ENCODE assay signal across 34 cellular contexts in genomic region chr12:24125280-24125679, GRCh38.
"Had no signal": no experiment of that assay in that cellular context is flagged by ENCODE, and none has a peak within 500 bp of the region (broad histone marks: within the 10 kb centered on the region; RNA-seq: fewer than 3 reads in every experiment).

No MANE protein-coding gene starts in this region.

- H3K4me1 ChIP-seq: ascending aorta, body of pancreas, breast epithelium had no signal

- H3K4me3 ChIP-seq: adrenal gland, ascending aorta, body of pancreas, breast epithelium, cardiac muscle cell had no signal

- DNase-seq: activated effector memory CD4-positive, alpha-beta T cell treated with anti-CD3 and anti-CD28 coated beads, Interleukin-2, amount 50 U/mL, for 16 hours; activated effector memory CD4-positive, alpha-beta T cell treated with Interleukin-2 at 50 U/mL for 16 hours; activated gamma-delta T cell; activated gamma-delta T cell treated with Interleukin-2 at 50 U/mL for 16 hours; activated naive CD4-positive, alpha-beta T cell; activated naive CD4-positive, alpha-beta T cell treated with anti-CD3 and anti-CD28 coated beads for 36 hours; activated naive CD4-positive, alpha-beta T cell treated with anti-CD3 and anti-CD28 coated beads, Interleukin-2, amount 10 ng/mL, durations not matched to agents 7 days and 5 days; activated naive CD4-positive, alpha-beta T cell treated with anti-CD3 and anti-CD28 coated beads, Interleukin-2, amount 50 U/mL, for 16 hours; activated naive CD4-positive, alpha-beta T cell treated with Interleukin-2 at 50 U/mL for 16 hours; activated naive CD8-positive, alpha-beta T cell treated with anti-CD3 and anti-CD28 coated beads for 36 hours; activated naive CD8-positive, alpha-beta T cell treated with anti-CD3 and anti-CD28 coated beads, Interleukin-2, amount 10 ng/mL, durations not matched to agents 7 days and 5 days; activated naive CD8-positive, alpha-beta T cell treated with anti-CD3 and anti-CD28 coated beads, Interleukin-2, amount 50 U/mL, for 24 hours; activated T-cell treated with anti-CD3 and anti-CD28 coated beads, Interleukin-2, amount 50 U/mL, for 24 hours; activated T-cell treated with anti-CD3 and anti-CD28 coated beads, Interleukin-2, amount 50 U/mL, for 4 hours; activated T-cell treated with anti-CD3 and anti-CD28 coated beads, Interleukin-2, amount 50 U/mL, for 48 hours; activated T-cell treated with anti-CD3 and anti-CD28 coated beads, Interleukin-2, amount 50 U/mL, for 72 hours; adrenal gland; amniotic stem cell; amygdala; anterior cingulate cortex; aorta; body of pancreas; brain microvascular endothelial cell; caudate nucleus; central memory CD4-positive, alpha-beta T cell; cerebellar nuclear complex had no signal

- ATAC-seq: activated naive CD4-positive, alpha-beta T cell treated with anti-CD3 and anti-CD28 coated beads, Interleukin-2, amount 50 U/mL, for 72 hours; activated naive CD8-positive, alpha-beta T cell treated with anti-CD3 and anti-CD28 coated beads, Interleukin-2, amount 50 U/mL, for 24 hours; activated T-cell treated with anti-CD3 and anti-CD28 coated beads, Interleukin-2, amount 50 U/mL, for 4 hours; activated T-cell treated with anti-CD3 and anti-CD28 coated beads, Interleukin-2, amount 50 U/mL, for 72 hours; activated T-helper 17 cell treated with anti-CD3 and anti-CD28 coated beads, Interleukin-2, amount 50 U/mL, for 72 hours; body of pancreas had no signal

- H3K27ac ChIP-seq: adrenal gland, ascending aorta, body of pancreas, brain microvascular endothelial cell, breast epithelium, cardiac muscle cell had no signal

- H3K27me3 ChIP-seq: adrenal gland, ascending aorta, body of pancreas, brain microvascular endothelial cell, breast epithelium, cardiac muscle cell had no signal

- H3K9me3 ChIP-seq: adrenal gland, ascending aorta, body of pancreas, breast epithelium had no signal

- H3K36me3 ChIP-seq: adrenal gland, ascending aorta, brain microvascular endothelial cell, breast epithelium, cardiac muscle cell had no signal

- FAIRE-seq: astrocyte, bronchial epithelial cell, colon had no signal
